In genomic region chr2:240921319-240922233, GRCh38 we compare ENCODE assay signal across 9 cellular contexts. TPM values are rescaled to one million over a fixed set of nuclear protein-coding genes. Genes with fewer than 3 reads are reported as not detected.
A peak's percentile ranks its signal among the peaks of the same experiment; 100 is the strongest.
DNase-seq lines count a peak whose midpoint lies in the region; ATAC-seq and TF ChIP-seq lines count a peak whose summit lies in the region.
"Had no signal": no experiment of that assay in that cellular context is flagged by ENCODE, and none has a peak within 500 bp of the region (broad histone marks: within the 10 kb centered on the region; RNA-seq: fewer than 3 reads in every experiment).

No MANE protein-coding gene starts in this region.

- WGBS in adrenal gland, 4 donors: 48 to 87% (median 69%) methylated on average over 11 to 14 of the region's 14 CpGs

- H3K27me3 ChIP-seq in adrenal gland (no peaks in the 10 kb centered on the region), tibial artery (peaks cover 0 to 46% of the 10 kb centered on the region in 2 donors)

- H3K4me3 ChIP-seq in adrenal gland (no peak overlapping the region), tibial artery (no peak overlapping the region)

- H3K9me3 ChIP-seq in adrenal gland (replicated peaks in 1 of 3) (no peaks in the 10 kb centered on the region), tibial artery (no peaks in the 10 kb centered on the region)

- intact Hi-C loops in adrenal gland (cut with DNase I): no loop called here
- intact Hi-C loops in tibial artery (cut with DNase I; ENCODE audit: low total_unique reads): no loop called here

- TF ChIP-seq CTCF in adrenal gland (IDR thresholded peaks at IDR 0.05) (no peak), tibial artery (IDR thresholded peaks at IDR 0.05) (no peak)

- peaks cover 0 to 3% of the 10 kb centered on the region in 2 donors for H3K4me1 ChIP-seq in adrenal gland (replicated peaks in 1 of 2)
- peaks cover 0 to 20% (median 10%) of the 10 kb centered on the region in 4 donors for H3K4me1 ChIP-seq in tibial artery

- H3K36me3 ChIP-seq in adrenal gland (replicated peaks in 1 of 2) (no peaks in the 10 kb centered on the region), tibial artery (no peaks in the 10 kb centered on the region)

- ATAC-seq in HG02610 (IDR thresholded peaks at IDR 0.05; ENCODE audit: unreplicated experiment): no peak

- H3K27ac ChIP-seq in adrenal gland (no peak overlapping the region), tibial artery (peak overlapping the region; percentile 37 to 42)

- no peak for TF ChIP-seq POLR2A in adrenal gland (IDR thresholded peaks at IDR 0.05)

- DNase-seq in activated CD4-positive, alpha-beta T cell treated with anti-CD3 and anti-CD28 coated beads for 48 hours: peak; percentile 4
- no peak for DNase-seq in activated CD4-positive, alpha-beta T cell treated with anti-CD3 and anti-CD28 coated beads, Interleukin-2, amount 50 U/mL, for 4 hours
- peak; percentile 18 to 64 (median 28) for DNase-seq in adrenal gland
- peak; percentile 33 for DNase-seq in iPS-NIHi11 (ENCODE audit: low spot score)
- DNase-seq in tibial artery: peak; percentile 76 to 86
- DNase-seq in SKM-1 treated with dmso at 0.1 percent for 144 hours (lab: John Stamatoyannopoulos, UW; ENCODE audit: unreplicated experiment): no peak
- DNase-seq in stimulated activated CD4-positive, alpha-beta T cell treated with anti-CD3 and anti-CD28 coated beads, Interleukin-1b, Interleukin-23, amount 100 ng/mL, for 48 hours: no peak
- DNase-seq: CD4-positive, CD25-positive, alpha-beta regulatory T cell had no signal

RNA-seq across cellular contexts. Expression of gene CROCC2, which starts 15.4 kb away (rescaled TPM):
- under 1 TPM in 3 of 8 donors, not detected in 5; 0.07 to 0.65 (median 0.23) TPM for total RNA-seq in adrenal gland
- polyA plus RNA-seq in adrenal gland: under 1 TPM in 2 of 3 donors, not detected in 1; 0.07 to 0.32 TPM
- total RNA-seq: CD4-positive, CD25-positive, alpha-beta regulatory T cell had no signal
- polyA plus RNA-seq: CD4-positive, CD25-positive, alpha-beta regulatory T cell had no signal

RNA-seq across cellular contexts. Expression of gene MAB21L4, which starts 25.6 kb away (rescaled TPM):
- total RNA-seq in adrenal gland: not detected
- polyA plus RNA-seq in adrenal gland: under 1 TPM in 2 of 3 donors, not detected in 1; 0.10 to 0.32 TPM
- total RNA-seq: CD4-positive, CD25-positive, alpha-beta regulatory T cell had no signal
- polyA plus RNA-seq: CD4-positive, CD25-positive, alpha-beta regulatory T cell had no signal

RNA-seq across cellular contexts. Expression of gene AGXT, which starts 53.0 kb away (rescaled TPM):
- total RNA-seq in adrenal gland: 1 to 10 TPM in 1 of 8 donors, under 1 TPM in 4, not detected in 3; 0.14 to 1.2 (median 0.90) TPM
- polyA plus RNA-seq in adrenal gland: under 1 TPM; 0.16 to 0.47 (median 0.26) TPM
- total RNA-seq: CD4-positive, CD25-positive, alpha-beta regulatory T cell had no signal
- polyA plus RNA-seq: CD4-positive, CD25-positive, alpha-beta regulatory T cell had no signal

Comparison
In these comparisons a context has a peak if more than half of its experiments do, and no peak if none do; other contexts are left out.
1. DNase-seq: peak in activated CD4-positive, alpha-beta T cell treated with anti-CD3 and anti-CD28 coated beads for 48 hours (single experiment), adrenal gland (7 of 7), iPS-NIHi11 (single experiment) and tibial artery (2 of 2); none in activated CD4-positive, alpha-beta T cell treated with anti-CD3 and anti-CD28 coated beads, Interleukin-2, amount 50 U/mL, for 4 hours (0 of 2), SKM-1 treated with dmso at 0.1 percent for 144 hours (single experiment) and stimulated activated CD4-positive, alpha-beta T cell treated with anti-CD3 and anti-CD28 coated beads, Interleukin-1b, Interleukin-23, amount 100 ng/mL, for 48 hours (single experiment).
2. H3K27ac ChIP-seq: peak in tibial artery (2 of 2); none in adrenal gland (0 of 5).